Comparison of ENCODE assay signal across 27 cellular contexts in genomic region chr2:104163611-104164157, GRCh38.
DNase-seq lines count a peak whose midpoint lies in the region; ATAC-seq, FAIRE-seq and TF ChIP-seq lines count a peak whose summit lies in the region.
"Had no signal": no experiment of that assay in that cellular context is flagged by ENCODE, and none has a peak within 500 bp of the region (broad histone marks: within the 10 kb centered on the region; RNA-seq: fewer than 3 reads in every experiment).

No MANE protein-coding gene starts in this region.

- H3K9me3 Mint-ChIP-seq in astrocyte (ENCODE audit: unreplicated experiment) (peaks cover 3% of the 10 kb centered on the region), H9 (no peaks in the 10 kb centered on the region)

- H3K4me1 ChIP-seq in astrocyte (ENCODE audit: insufficient read depth, low read length) (no peaks in the 10 kb centered on the region), neuronal stem cell (ENCODE audit: control insufficient read depth in 2 of 2, insufficient read depth in 1 of 2, low read depth in 1 of 2, low read length in 2 of 2) (peaks cover 0 to 1% of the 10 kb centered on the region in 2 donors), H9 (ENCODE audit: insufficient read depth, low read length) (no peaks in the 10 kb centered on the region; the same call in 1 of the 2 replicates)
- H3K4me1 ChIP-seq: BE2C had no signal

- H3K36me3 Mint-ChIP-seq in astrocyte (ENCODE audit: low read depth, unreplicated experiment) (no peaks in the 10 kb centered on the region), H9 (ENCODE audit: insufficient read depth in 1 of 3, low read depth in 3 of 3) (no peaks in the 10 kb centered on the region)
- H3K36me3 Mint-ChIP-seq: CD14-positive monocyte; CD8-positive, alpha-beta memory T cell had no signal

- no peak overlapping the region for H3K23ac ChIP-seq in neuronal stem cell (ENCODE audit: low read depth, low read length, poor library complexity)
- no peak overlapping the region for H3K23ac ChIP-seq in H9 (ENCODE audit: insufficient read length, low read depth, low read length)

- H4K8ac ChIP-seq in neuronal stem cell (ENCODE audit: low read depth, low read length) (no peak overlapping the region), H9 (replicated peaks; ENCODE audit: insufficient read length, low read depth, low read length) (no peak overlapping the region)

- H3K79me2 ChIP-seq in astrocyte (ENCODE audit: insufficient read depth, low read length) (no peaks in the 10 kb centered on the region), H9 (ENCODE audit: insufficient read depth, low read length) (no peaks in the 10 kb centered on the region)

- no peaks in the 10 kb centered on the region for H3K23me2 ChIP-seq in H9 (ENCODE audit: insufficient read length, low read depth, low read length, poor library complexity, severe bottlenecking)

- H3K18ac ChIP-seq in neuronal stem cell (ENCODE audit: low read length) (no peak overlapping the region), H9 (ENCODE audit: insufficient read length, low read depth, low read length) (no peak overlapping the region)

- H3K27me3 ChIP-seq in astrocyte (ENCODE audit: insufficient read depth, low read length): no peaks in the 10 kb centered on the region
- H3K27me3 ChIP-seq in neuronal stem cell (ENCODE audit: control insufficient read depth in 3 of 3, insufficient read depth in 3 of 3, low read depth in 1 of 3, low read length in 3 of 3): no peaks in the 10 kb centered on the region
- H3K27me3 ChIP-seq in H9 (ENCODE audit: insufficient read depth, low read length): no peaks in the 10 kb centered on the region
- H3K27me3 ChIP-seq: BE2C had no signal

- H4K20me1 ChIP-seq in astrocyte (ENCODE audit: insufficient read depth, low read length): no peaks in the 10 kb centered on the region
- H4K20me1 ChIP-seq in H9 (ENCODE audit: control insufficient read depth, insufficient read depth, insufficient read length): no peaks in the 10 kb centered on the region

- ATAC-seq in Right ventricle myocardium inferior: no peak
- ATAC-seq: K562 had no signal

- H3T11ph ChIP-seq in H9 (ENCODE audit: low read length): no peak overlapping the region

- H3K27me3 Mint-ChIP-seq in astrocyte (ENCODE audit: low read depth, unreplicated experiment) (no peaks in the 10 kb centered on the region), H9 (ENCODE audit: low read depth) (no peaks in the 10 kb centered on the region)
- H3K27me3 Mint-ChIP-seq: CD8-positive, alpha-beta memory T cell had no signal

- TF ChIP-seq CTCF in astrocyte (IDR thresholded peaks at IDR 0.05; ENCODE audit: insufficient read depth, low read depth, low read length): no peak
- no peak for TF ChIP-seq CTCF in epithelial cell of esophagus (IDR thresholded peaks at IDR 0.05; ENCODE audit: insufficient read depth, low read depth, low read length, missing control alignments)
- no peak for TF ChIP-seq CTCF in H9 (conservative IDR thresholded peaks at IDR 0.05)

- DNase-seq in DMS 273 (lab: John Stamatoyannopoulos, UW; ENCODE audit: unreplicated experiment) (peak; percentile 63), astrocyte (ENCODE audit: low read depth) (peak; percentile 23), epithelial cell of esophagus (ENCODE audit: low read depth) (peak; percentile 0), neuronal stem cell (ENCODE audit: low spot score) (no peak), HPDE6-E6E7 (ENCODE audit: extremely low spot score) (no peak), H9 (no peak), NCI-H69 (lab: John Stamatoyannopoulos, UW) (no peak), Right ventricle myocardium inferior (ENCODE audit: missing footprints) (no peak)
- DNase-seq: 8988T; ACHN; BE2C; CD8-positive, alpha-beta memory T cell; DMS153; DND-41; Kasumi-1; NCI-H1092 treated with DMSO at 0.1 percent for 48 hours; NCI-H1436; NCI-H187 treated with DMSO at 0.1 percent for 48 hours; NCI-H2107; NCI-H774; RPMI8226; SHP77 had no signal

- H2BK15ac ChIP-seq in neuronal stem cell (ENCODE audit: low read length) (no peak overlapping the region), H9 (ENCODE audit: low read depth, low read length) (no peak overlapping the region)

- H4K91ac ChIP-seq in neuronal stem cell (ENCODE audit: low read depth, low read length, poor library complexity) (no peak overlapping the region), H9 (ENCODE audit: insufficient read length, low read depth, low read length) (no peak overlapping the region)

- no peak overlapping the region for H3K4me3 ChIP-seq in astrocyte (ENCODE audit: insufficient read depth, low read depth, low read length)
- H3K4me3 ChIP-seq in epithelial cell of esophagus (ENCODE audit: low read length): no peak overlapping the region
- H3K4me3 ChIP-seq in neuronal stem cell (ENCODE audit: low read length in 2 of 2): no peak overlapping the region
- H3K4me3 ChIP-seq: K562 had no signal

- no peaks in the 10 kb centered on the region for H3K79me1 ChIP-seq in neuronal stem cell (ENCODE audit: low read depth, low read length)
- H3K79me1 ChIP-seq in H9 (ENCODE audit: insufficient read depth, low read depth, low read length, poor library complexity, severe bottlenecking): no peaks in the 10 kb centered on the region

- H2AFZ ChIP-seq in astrocyte (ENCODE audit: low read depth, low read length): no peak overlapping the region
- H2AFZ ChIP-seq in neuronal stem cell (ENCODE audit: low read length): peak overlapping the region; percentile 27
- no peak overlapping the region for H2AFZ ChIP-seq in H9 (ENCODE audit: low read length)

- no peak overlapping the region for H2BK20ac ChIP-seq in H9 (ENCODE audit: low read depth, low read length, poor library complexity, severe bottlenecking)

- H2BK120ac ChIP-seq in neuronal stem cell (ENCODE audit: low read depth, low read length): no peak overlapping the region
- no peak overlapping the region for H2BK120ac ChIP-seq in H9 (ENCODE audit: low read depth, low read length, poor library complexity, severe bottlenecking)

- H4K5ac ChIP-seq in H9 (ENCODE audit: insufficient read length, low read depth, low read length): no peak overlapping the region

- H3K4me1 Mint-ChIP-seq in astrocyte (ENCODE audit: low read depth, unreplicated experiment): no peaks in the 10 kb centered on the region
- peaks cover 18 to 27% of the 10 kb centered on the region in 2 experiments for H3K4me1 Mint-ChIP-seq in H9
- H3K4me1 Mint-ChIP-seq: CD14-positive monocyte; CD8-positive, alpha-beta memory T cell had no signal

- no peak overlapping the region for H3K4ac ChIP-seq in neuronal stem cell (ENCODE audit: low read length)
- H3K4ac ChIP-seq in H9 (ENCODE audit: low read depth, low read length): no peak overlapping the region

- intact Hi-C loops in Right ventricle myocardium inferior (cut with DNase I): no loop called here

- no peak overlapping the region for H3K56ac ChIP-seq in H9 (ENCODE audit: insufficient read length, low read depth, low read length)

- no peak overlapping the region for H2BK5ac ChIP-seq in neuronal stem cell (ENCODE audit: low read length)
- H2BK5ac ChIP-seq in H9 (ENCODE audit: insufficient read length, low read length): no peak overlapping the region

- WGBS in neuronal stem cell (ENCODE audit: extremely low coverage in 2 of 2, insufficient read length in 2 of 2, insufficient replicate concordance in 1 of 2), 2 donors: no CpG with 5 or more reads among the region's 3 CpGs
- no CpG with 5 or more reads among the region's 3 CpGs for WGBS in H9 (ENCODE audit: extremely low coverage, insufficient read length, low lambda C conversion rate)

- H3K9ac ChIP-seq in astrocyte (ENCODE audit: low read length): no peak overlapping the region
- no peak overlapping the region for H3K9ac ChIP-seq in neuronal stem cell (ENCODE audit: low read depth, low read length, poor library complexity)
- H3K9ac ChIP-seq in H9 (ENCODE audit: extremely low read depth, insufficient read length, low read length): no peak overlapping the region

- H3K9me3 ChIP-seq in astrocyte (ENCODE audit: insufficient read depth, low read depth, low read length) (no peaks in the 10 kb centered on the region), neuronal stem cell (replicated peaks in 1 of 2; ENCODE audit: control insufficient read depth in 2 of 2, insufficient read depth in 1 of 2, low read depth in 1 of 2, low read length in 2 of 2) (no peaks in the 10 kb centered on the region), H9 (ENCODE audit: control insufficient read depth, low read depth, low read length) (no peaks in the 10 kb centered on the region)
- H3K9me3 ChIP-seq: BE2C had no signal

- H3K14ac ChIP-seq in neuronal stem cell (ENCODE audit: low read length) (no peak overlapping the region), H9 (ENCODE audit: insufficient read depth, low read length) (no peak overlapping the region)

- H2AK5ac ChIP-seq in neuronal stem cell (ENCODE audit: low read depth, low read length): no peak overlapping the region
- no peak overlapping the region for H2AK5ac ChIP-seq in H9 (ENCODE audit: insufficient read length, low read length)

- H3K36me3 ChIP-seq in astrocyte (ENCODE audit: insufficient read depth, low read length): no peaks in the 10 kb centered on the region
- H3K36me3 ChIP-seq in neuronal stem cell (replicated peaks in 1 of 2; ENCODE audit: control insufficient read depth in 2 of 2, insufficient read depth in 2 of 2, low read length in 2 of 2): no peaks in the 10 kb centered on the region
- H3K36me3 ChIP-seq: BE2C had no signal

- H2BK12ac ChIP-seq in neuronal stem cell (ENCODE audit: low read length) (no peak overlapping the region), H9 (ENCODE audit: insufficient read length, low read depth, low read length) (no peak overlapping the region)

- H3K27ac Mint-ChIP-seq in astrocyte (ENCODE audit: unreplicated experiment): no peak overlapping the region
- H3K27ac Mint-ChIP-seq in H9: 0 out of 7 replicates have a peak overlapping the region, but pooled peaks of 1 of the 3 experiments have one; percentile 28
- H3K27ac Mint-ChIP-seq: CD14-positive monocyte; CD8-positive, alpha-beta memory T cell had no signal

- no peak overlapping the region for H3K4me2 ChIP-seq in astrocyte (ENCODE audit: low read length)
- no peak overlapping the region for H3K4me2 ChIP-seq in neuronal stem cell (ENCODE audit: insufficient read depth, low read length, poor library complexity, severe bottlenecking)
- no peak overlapping the region for H3K4me2 ChIP-seq in H9 (ENCODE audit: insufficient read depth, insufficient read length, low read length)

- H3K4me3 Mint-ChIP-seq in astrocyte (ENCODE audit: unreplicated experiment) (no peak overlapping the region), H9 (no peak overlapping the region)
- H3K4me3 Mint-ChIP-seq: CD14-positive monocyte; CD8-positive, alpha-beta memory T cell had no signal

- H3K27ac ChIP-seq in astrocyte (ENCODE audit: low read depth, low read length) (no peak overlapping the region), neuronal stem cell (replicated peaks; ENCODE audit: low read length) (no peak overlapping the region), H9 (ENCODE audit: insufficient read length, low read depth, low read length) (no peak overlapping the region)

- FAIRE-seq in astrocyte (lab: Jason Lieb, UNC): no peak
- FAIRE-seq: GM19239, H54, HTR-8/SVneo, K562 had no signal

Comparison
In these comparisons a context has a peak if more than half of its experiments do, and no peak if none do; other contexts are left out.
1. DNase-seq: peak in DMS 273 (single experiment), astrocyte (single experiment) and epithelial cell of esophagus (single experiment); none in neuronal stem cell (single experiment), HPDE6-E6E7 (single experiment), H9 (single experiment), NCI-H69 (single experiment) and Right ventricle myocardium inferior (single experiment).